In genomic region chr7:138738551-138739335, GRCh38 we compare ENCODE assay signal across 9 cellular contexts. TPM values are rescaled to one million over a fixed set of nuclear protein-coding genes. Genes with fewer than 3 reads are reported as not detected.
DNase-seq lines count a peak whose midpoint lies in the region; ATAC-seq and TF ChIP-seq lines count a peak whose summit lies in the region.
"Had no signal": no experiment of that assay in that cellular context is flagged by ENCODE, and none has a peak within 500 bp of the region (broad histone marks: within the 10 kb centered on the region; RNA-seq: fewer than 3 reads in every experiment).

No MANE protein-coding gene starts in this region.

- no peak overlapping the region for H3K9ac ChIP-seq in neural progenitor cell

- H3K27ac Mint-ChIP-seq in neural progenitor cell: peak overlapping the region; percentile 81

- H3K27me3 ChIP-seq in Peyer's patch (no peaks in the 10 kb centered on the region), neural progenitor cell (no peaks in the 10 kb centered on the region)

- no peak overlapping the region for H3K4me3 Mint-ChIP-seq in neural progenitor cell

- no peak overlapping the region for H3K27ac ChIP-seq in Peyer's patch
- no peak overlapping the region for H3K27ac ChIP-seq in neural progenitor cell
- H3K27ac ChIP-seq: epithelial cell of prostate had no signal

- H3K4me2 ChIP-seq in neural progenitor cell: no peak overlapping the region

- no peaks in the 10 kb centered on the region for H3K79me2 ChIP-seq in neural progenitor cell (ENCODE audit: low read depth)

- no peak for TF ChIP-seq POLR2A in Peyer's patch (IDR thresholded peaks at IDR 0.05)

- peaks cover 11% of the 10 kb centered on the region for H3K4me1 Mint-ChIP-seq in neural progenitor cell

- peaks cover 3% of the 10 kb centered on the region for H3K27me3 Mint-ChIP-seq in neural progenitor cell (ENCODE audit: insufficient read depth, low read depth)

- H3K36me3 Mint-ChIP-seq in neural progenitor cell: peaks cover 1% of the 10 kb centered on the region

- TF ChIP-seq CTCF in Peyer's patch (IDR thresholded peaks at IDR 0.05) (peak; percentile 34 to 93 (median 86)), neural progenitor cell (IDR thresholded peaks at IDR 0.05) (peak; percentile 97)

- DNase-seq in DMS79 treated with DMSO at 0.1 percent for 48 hours (lab: John Stamatoyannopoulos, UW): peak; percentile 71
- DNase-seq in LoVo (ENCODE audit: low spot score): peak; percentile 90
- DNase-seq in Peyer's patch: peak; percentile 62 to 93 (median 87)
- DNase-seq in activated T-cell treated with anti-CD3 and anti-CD28 coated beads, Interleukin-2, amount 50 U/mL, for 48 hours: peak; percentile 90 to 92
- peak; percentile 88 for DNase-seq in fibroblast of peridontal ligament (ENCODE audit: extremely low read depth)
- peak; percentile 86 for DNase-seq in neural progenitor cell (ENCODE audit: low spot score)
- DNase-seq in stromal cell of bone marrow (ENCODE audit: low read depth): peak; percentile 71

- H3K36me3 ChIP-seq in Peyer's patch (no peaks in the 10 kb centered on the region), neural progenitor cell (no peaks in the 10 kb centered on the region)

- peaks cover 6% of the 10 kb centered on the region for H3K9me3 Mint-ChIP-seq in neural progenitor cell

- H3K9me3 ChIP-seq in Peyer's patch (no peaks in the 10 kb centered on the region), neural progenitor cell (ENCODE audit: low read depth) (no peaks in the 10 kb centered on the region)

- H3F3A ChIP-seq in neural progenitor cell (ENCODE audit: low read depth): no peaks in the 10 kb centered on the region

- H3K4me3 ChIP-seq in Peyer's patch (no peak overlapping the region), neural progenitor cell (no peak overlapping the region)

- no peak overlapping the region for H2AFZ ChIP-seq in neural progenitor cell (replicated peaks)

- no peaks in the 10 kb centered on the region for H4K20me1 ChIP-seq in neural progenitor cell (ENCODE audit: low read depth)

- ATAC-seq in GM21786 (IDR thresholded peaks at IDR 0.05; ENCODE audit: unreplicated experiment): peak; percentile 84

- H3K4me1 ChIP-seq in Peyer's patch (no peaks in the 10 kb centered on the region), neural progenitor cell (no peaks in the 10 kb centered on the region)

RNA-seq across cellular contexts. Expression of gene SVOPL, which starts 37.6 kb away (rescaled TPM):
- under 1 TPM in 1 of 4 donors, not detected in 3; 0.40 TPM for total RNA-seq in Peyer's patch
- 0.06 and 0.09 TPM in 2 replicates for total RNA-seq in neural progenitor cell (ENCODE audit: low replicate concordance)

RNA-seq across cellular contexts. Expression of gene TMEM213, which starts 59.1 kb away (rescaled TPM):
- not detected for total RNA-seq in Peyer's patch
- total RNA-seq in neural progenitor cell (ENCODE audit: low replicate concordance): not detected in 2 replicates

RNA-seq across cellular contexts. Expression of gene ATP6V0A4, which starts 59.3 kb away (rescaled TPM):
- under 1 TPM in 1 of 4 donors, not detected in 3; 0.66 TPM for total RNA-seq in Peyer's patch
- total RNA-seq in neural progenitor cell (ENCODE audit: low replicate concordance): 0.36 TPM in 1 of 2 replicates, not detected in the other
